In the genomic region with DNA sequence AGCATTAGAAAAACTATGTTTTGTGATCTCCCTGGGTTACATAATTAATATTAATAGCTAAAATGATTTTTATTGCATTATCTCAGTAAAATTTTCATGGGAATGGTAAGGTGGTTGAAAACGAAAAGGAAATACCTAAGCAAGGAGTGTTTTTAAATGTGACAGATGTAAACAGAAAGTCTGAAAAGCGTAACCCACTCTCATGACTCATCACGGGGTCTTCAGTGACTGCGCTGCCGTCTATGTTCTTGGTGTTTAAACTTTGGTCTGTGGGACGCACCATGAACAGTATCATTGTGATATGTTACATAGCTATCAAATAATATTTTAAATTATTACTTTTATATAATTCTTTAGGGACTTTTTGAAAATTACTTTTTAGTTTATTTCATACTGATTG, we compare ENCODE assay signal across 14 cellular contexts.
"Had no signal": no experiment of that assay in that cellular context is flagged by ENCODE, and none has a peak within 500 bp of the region (broad histone marks: within the 10 kb centered on the region; RNA-seq: fewer than 3 reads in every experiment).

No MANE protein-coding gene starts in this region.

- H3K27ac ChIP-seq: epithelial cell of prostate, hepatocyte had no signal

- H3K4me3 ChIP-seq: breast epithelium, hepatocyte, tibial artery had no signal

- H2AFZ ChIP-seq: hepatocyte had no signal

- H3K4me2 ChIP-seq: hepatocyte had no signal

- ATAC-seq: activated CD8-positive, alpha-beta T cell treated with anti-CD3 and anti-CD28 coated beads, Interleukin-2, amount 10 ng/mL, durations not matched to agents 7 days and 5 days; stimulated activated naive B cell treated with anti-CD40 and anti-IgM and Interleukin-4, amounts not matched to agents 10 μg/mL and 1 μg/mL and 100 μg/mL, for 72 hours had no signal

- H3K36me3 ChIP-seq: breast epithelium, tibial artery had no signal

- H3K27me3 ChIP-seq: breast epithelium, hepatocyte, tibial artery had no signal

- H3K9me3 ChIP-seq: breast epithelium, tibial artery had no signal

- DNase-seq: activated CD4-positive, alpha-beta T cell treated with anti-CD3 and anti-CD28 coated beads for 4 hours; activated CD8-positive, alpha-beta memory T cell treated with anti-CD3 and anti-CD28 coated beads, Interleukin-2, amount 50 U/mL, for 48 hours; activated CD8-positive, alpha-beta T cell treated with anti-CD3 and anti-CD28 coated beads, Interleukin-2, amount 10 ng/mL, durations not matched to agents 7 days and 5 days; activated naive CD8-positive, alpha-beta T cell treated with anti-CD3 and anti-CD28 coated beads for 36 hours; cerebellar nuclear complex; dermis blood vessel endothelial cell; mesendoderm; stimulated activated CD4-positive, alpha-beta T cell treated with anti-CD3 and anti-CD28 coated beads, Interleukin-4, amount 100 ng/mL, for 1 hour; stimulated activated naive B cell treated with anti-CD40 and anti-IgM and Interleukin-4, amounts not matched to agents 10 μg/mL and 1 μg/mL and 100 μg/mL, for 72 hours; T-helper 2 cell had no signal
